Comparison of ENCODE assay signal across 24 cellular contexts in the genomic region with DNA sequence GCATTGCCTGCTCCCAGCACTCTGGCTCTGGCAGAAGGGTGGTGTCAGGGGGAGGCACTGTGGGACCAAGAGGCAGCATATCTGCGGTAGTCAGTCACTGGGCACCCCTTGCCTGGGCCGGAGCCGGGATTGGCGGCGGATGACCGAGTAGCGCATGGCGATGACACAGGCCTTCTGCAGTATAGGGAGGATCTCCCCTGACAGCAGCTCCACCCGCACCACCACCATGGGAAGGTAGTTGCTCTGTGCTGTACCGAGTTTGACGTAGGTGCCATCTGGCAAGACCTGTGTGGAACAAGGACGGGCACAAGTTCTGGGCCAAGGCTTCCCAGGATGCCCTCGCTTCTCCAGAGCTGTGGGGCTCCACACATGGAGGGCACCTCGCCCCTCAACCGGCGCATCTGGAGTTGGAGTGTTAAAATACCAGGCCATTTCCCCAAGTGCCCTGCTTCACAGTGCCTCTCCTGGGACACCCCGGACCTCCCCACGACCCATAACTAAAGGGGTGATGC. TPM values are rescaled to one million over a fixed set of nuclear protein-coding genes. Genes with fewer than 3 reads are reported as not detected.
"Had no signal": no experiment of that assay in that cellular context is flagged by ENCODE, and none has a peak within 500 bp of the region (broad histone marks: within the 10 kb centered on the region; RNA-seq: fewer than 3 reads in every experiment).

No MANE protein-coding gene starts in this region.

- H3K4me2 ChIP-seq: hepatocyte had no signal

- H3K4me3 ChIP-seq: adrenal gland, ascending aorta, hepatocyte, ovary, prostate gland, upper lobe of left lung had no signal

- FAIRE-seq: endothelial cell of umbilical vein had no signal

- H3K36me3 ChIP-seq: brain microvascular endothelial cell, ovary, upper lobe of left lung had no signal

- H3K27ac ChIP-seq: adrenal gland, ascending aorta, brain microvascular endothelial cell, hepatocyte, ovary, prostate gland, upper lobe of left lung had no signal

- H3K27me3 ChIP-seq: adrenal gland, ascending aorta, brain microvascular endothelial cell, hepatocyte, ovary, upper lobe of left lung had no signal

- H3K79me2 ChIP-seq: hepatocyte had no signal

- DNase-seq: activated CD4-positive, alpha-beta T cell treated with anti-CD3 and anti-CD28 coated beads for 4 hours; activated CD4-positive, alpha-beta T cell treated with anti-CD3 and anti-CD28 coated beads, Interleukin-2, amount 50 U/mL, for 48 hours; activated CD4-positive, CD25-positive, alpha-beta regulatory T cell; activated CD8-positive, alpha-beta memory T cell treated with anti-CD3 and anti-CD28 coated beads, Interleukin-2, amount 50 U/mL, for 48 hours; activated naive CD4-positive, alpha-beta T cell; activated T-cell treated with anti-CD3 and anti-CD28 coated beads, Interleukin-2, amount 50 U/mL, for 4 hours; adrenal gland; brain microvascular endothelial cell; effector memory CD4-positive, alpha-beta T cell; foreskin melanocyte; naive thymus-derived CD4-positive, alpha-beta T cell; ovary; stimulated activated CD4-positive, alpha-beta T cell treated with anti-CD3 and anti-CD28 coated beads, Interleukin-12 subunit alpha, Interleukin-12 subunit beta, amount 100 ng/mL, for 4 hours; stimulated activated CD4-positive, alpha-beta T cell treated with anti-CD3 and anti-CD28 coated beads, Interleukin-4, amount 100 ng/mL, for 4 hours; stimulated activated naive CD8-positive, alpha-beta T cell treated with anti-CD3 and anti-CD28 coated beads, Interleukin-15, Interleukin-2, amounts not matched to agents 100 U/mL and 50 U/mL, for 24 hours; T-helper 1 cell had no signal

- ATAC-seq: activated T-cell treated with anti-CD3 and anti-CD28 coated beads, Interleukin-2, amount 50 U/mL, for 4 hours; esophagus mucosa; naive thymus-derived CD4-positive, alpha-beta T cell; stimulated activated naive CD8-positive, alpha-beta T cell treated with anti-CD3 and anti-CD28 coated beads, Interleukin-15, Interleukin-2, amounts not matched to agents 100 U/mL and 50 U/mL, for 24 hours had no signal

- H3K4me1 ChIP-seq: ascending aorta, prostate gland had no signal

- H3K9me3 ChIP-seq: adrenal gland, ascending aorta, ovary, prostate gland, upper lobe of left lung had no signal

RNA-seq across cellular contexts. Expression of a gene that starts 6.6 kb away (rescaled TPM):
- total RNA-seq: activated CD8-positive, alpha-beta memory T cell treated with anti-CD3 and anti-CD28 coated beads for 36 hours; activated T-cell treated with anti-CD3 and anti-CD28 coated beads, Interleukin-2, amount 50 U/mL, for 4 hours; activated T-helper 2 cell treated with anti-CD3 and anti-CD28 coated beads, Interferon-gamma antibody, Interleukin-2, Interleukin-4, amounts not matched to agents 10 μg/mL and 5 μg/mL and 100 μg/mL, durations not matched to agents 14 hours and 24 hours and 36 hours; naive thymus-derived CD4-positive, alpha-beta T cell had no signal
- polyA plus RNA-seq: naive thymus-derived CD4-positive, alpha-beta T cell had no signal

RNA-seq across cellular contexts. Expression of a gene that starts 46.8 kb away (rescaled TPM):
- total RNA-seq: activated CD8-positive, alpha-beta memory T cell treated with anti-CD3 and anti-CD28 coated beads for 36 hours; activated T-cell treated with anti-CD3 and anti-CD28 coated beads, Interleukin-2, amount 50 U/mL, for 4 hours; activated T-helper 2 cell treated with anti-CD3 and anti-CD28 coated beads, Interferon-gamma antibody, Interleukin-2, Interleukin-4, amounts not matched to agents 10 μg/mL and 5 μg/mL and 100 μg/mL, durations not matched to agents 14 hours and 24 hours and 36 hours; naive thymus-derived CD4-positive, alpha-beta T cell had no signal
- polyA plus RNA-seq: naive thymus-derived CD4-positive, alpha-beta T cell had no signal
